8 cellular contexts compared by ENCODE assay signal in genomic region chr3:33798418-33799201, GRCh38. TPM values are rescaled to one million over a fixed set of nuclear protein-coding genes. Genes with fewer than 3 reads are reported as not detected.
DNase-seq lines count a peak whose midpoint lies in the region; TF ChIP-seq lines count a peak whose summit lies in the region.

Gene PDCD6IP (plus strand): TSS chr3:33798630. CDS start chr3:33798729, 99 bp downstream.

- H3K36me3 Mint-ChIP-seq in HFFc6 (ENCODE audit: low read depth) (peaks cover 36% of the 10 kb centered on the region), glutamatergic neuron (ENCODE audit: unreplicated experiment) (peaks cover 9% of the 10 kb centered on the region), osteocyte (ENCODE audit: unreplicated experiment) (peaks cover 9% of the 10 kb centered on the region)
- H3K36me3 Mint-ChIP-seq in activated naive CD8-positive, alpha-beta T cell: peaks cover 6% of the 10 kb centered on the region

- H3K9me3 Mint-ChIP-seq in HFFc6 (no peaks in the 10 kb centered on the region), glutamatergic neuron (ENCODE audit: unreplicated experiment) (peaks cover 15% of the 10 kb centered on the region), osteocyte (ENCODE audit: unreplicated experiment) (peaks cover 7% of the 10 kb centered on the region)
- H3K9me3 Mint-ChIP-seq in activated naive CD8-positive, alpha-beta T cell (ENCODE audit: low read depth): no peaks in the 10 kb centered on the region

- peak; percentile 89 for DNase-seq in GM10266 (ENCODE audit: extremely low spot score)
- peak; percentile 89 for DNase-seq in HFFc6
- DNase-seq in NAMALWA (ENCODE audit: low spot score): peak; percentile 93
- DNase-seq in SKM-1 (lab: John Stamatoyannopoulos, UW; ENCODE audit: unreplicated experiment): peak; percentile 77
- DNase-seq in glutamatergic neuron: peak; percentile 93
- DNase-seq in osteocyte (ENCODE audit: extremely low spot score, unreplicated experiment): peak; percentile 97

- H3K4me3 Mint-ChIP-seq in HFFc6 (peak within 1 kb of the TSS; percentile 93), glutamatergic neuron (ENCODE audit: unreplicated experiment) (peak within 1 kb of the TSS; percentile 99), osteocyte (ENCODE audit: unreplicated experiment) (peak within 1 kb of the TSS; percentile 93)
- H3K4me3 Mint-ChIP-seq in activated naive CD8-positive, alpha-beta T cell: peak within 1 kb of the TSS; percentile 100

- no peaks in the 10 kb centered on the region for H3K9me3 ChIP-seq in thymus (ENCODE audit: control insufficient read depth)

- peak within 1 kb of the TSS; percentile 84 for H3K4me3 ChIP-seq in thymus (ENCODE audit: low read length)

- H3K4me1 Mint-ChIP-seq in HFFc6 (ENCODE audit: low read depth): peaks cover 56% of the 10 kb centered on the region
- H3K4me1 Mint-ChIP-seq in activated naive CD8-positive, alpha-beta T cell (ENCODE audit: low read depth): peaks cover 57% of the 10 kb centered on the region
- peaks cover 9% of the 10 kb centered on the region for H3K4me1 Mint-ChIP-seq in glutamatergic neuron (ENCODE audit: low read depth, unreplicated experiment)
- H3K4me1 Mint-ChIP-seq in osteocyte (ENCODE audit: unreplicated experiment): peaks cover 49% of the 10 kb centered on the region

- H3K27me3 ChIP-seq in thymus (ENCODE audit: control insufficient read depth, insufficient read depth): no peaks in the 10 kb centered on the region

- H3K27me3 Mint-ChIP-seq in HFFc6 (ENCODE audit: insufficient read depth) (no peaks in the 10 kb centered on the region; the same call in 1 of the 2 replicates), glutamatergic neuron (ENCODE audit: unreplicated experiment) (peaks cover 4% of the 10 kb centered on the region), osteocyte (ENCODE audit: unreplicated experiment) (no peaks in the 10 kb centered on the region)
- no peaks in the 10 kb centered on the region for H3K27me3 Mint-ChIP-seq in activated naive CD8-positive, alpha-beta T cell

- H3K27ac Mint-ChIP-seq in HFFc6 (peak within 1 kb of the TSS; percentile 92), glutamatergic neuron (ENCODE audit: unreplicated experiment) (peak within 1 kb of the TSS; percentile 89), osteocyte (ENCODE audit: unreplicated experiment) (peak within 1 kb of the TSS; percentile 95)
- H3K27ac Mint-ChIP-seq in activated naive CD8-positive, alpha-beta T cell: peak within 1 kb of the TSS; percentile 98

- no peak for TF ChIP-seq CTCF in GM10266 (IDR thresholded peaks at IDR 0.05; ENCODE audit: control insufficient read depth, insufficient read depth, low read depth, missing control alignments)
- peak; percentile 29; the same call in 1 of the 2 replicates for TF ChIP-seq CTCF in HFFc6 (IDR thresholded peaks at IDR 0.05)
- no peak for TF ChIP-seq CTCF in glutamatergic neuron (IDR thresholded peaks at IDR 0.05; ENCODE audit: partially characterized antibody, unreplicated experiment)
- peak; percentile 28 for TF ChIP-seq CTCF in osteocyte (IDR thresholded peaks at IDR 0.05)

- H3K4me1 ChIP-seq in thymus (ENCODE audit: control insufficient read depth, insufficient read depth, low read length): peaks cover 7% of the 10 kb centered on the region

- peaks cover 4% of the 10 kb centered on the region for H3K36me3 ChIP-seq in thymus (ENCODE audit: control insufficient read depth, insufficient read depth)

- peak within 1 kb of the TSS; percentile 97 for H3K27ac ChIP-seq in thymus (ENCODE audit: low read depth)

- WGBS in thymus: under 1% methylated on average over 69 of the region's 69 CpGs

RNA-seq across cellular contexts. Expression of gene PDCD6IP, which starts in this region (rescaled TPM):
- total RNA-seq in HFFc6 (2021; fragmentation: NEBNext Ultra II Directional; extraction: Animal tissue kit (Norgen Biotek cat#: 25700)): 100 to 1,000 TPM; 229 to 251 (median 239) TPM
- 226 TPM for total RNA-seq in glutamatergic neuron (ENCODE audit: unreplicated experiment)
- total RNA-seq in osteocyte: 217 and 229 TPM in 2 replicates
- 68.5 TPM for polyA plus RNA-seq in thymus

Comparison
In these comparisons a context has a peak if more than half of its experiments do, and no peak if none do; other contexts are left out.
1. Peak in every context shown above with its lines: DNase-seq, H3K4me3 ChIP-seq and H3K27ac ChIP-seq.
2. CTCF ChIP-seq: peak in HFFc6 (single experiment) and osteocyte (single experiment); none in GM10266 (single experiment) and glutamatergic neuron (single experiment).